Comparison of ENCODE assay signal across 8 cellular contexts in genomic region chr6:144335914-144336313, GRCh38. TPM values are rescaled to one million over a fixed set of nuclear protein-coding genes. Genes with fewer than 3 reads are reported as not detected.
DNase-seq lines count a peak whose midpoint lies in the region; ATAC-seq and TF ChIP-seq lines count a peak whose summit lies in the region.

No MANE protein-coding gene starts in this region.

- ATAC-seq in GM18868 (IDR thresholded peaks at IDR 0.05; ENCODE audit: unreplicated experiment) (peak; percentile 71), HG02759 (IDR thresholded peaks at IDR 0.05; ENCODE audit: unreplicated experiment) (peak; percentile 71), RWPE2 (ENCODE audit: low read depth) (peak; percentile 72), SK-N-SH treated with all-trans-retinoic acid at 6 μM for 48 hours (no peak)
- peak; percentile 77 to 86 for ATAC-seq in natural killer cell treated with Interleukin-12 subunit alpha and Interleukin-12 subunit beta and Interleukin-15 and Interleukin-18, amount 100 ng/mL, for 72 hours

- no peak for DNase-seq in RWPE2 (ENCODE audit: low spot score)
- peak; percentile 78 for DNase-seq in natural killer cell treated with Interleukin-12 subunit alpha and Interleukin-12 subunit beta and Interleukin-15 and Interleukin-18, amount 100 ng/mL, for 72 hours (ENCODE audit: low spot score)
- no peak for DNase-seq in HuH-7.5 (ENCODE audit: low spot score)
- no peak for DNase-seq in AG08396 (ENCODE audit: low spot score)
- DNase-seq in NCI-H2029 (lab: John Stamatoyannopoulos, UW), result no peak

- peak overlapping the region; percentile 91 to 98 for H3K27ac Mint-ChIP-seq in natural killer cell treated with Interleukin-12 subunit alpha and Interleukin-12 subunit beta and Interleukin-15 and Interleukin-18, amount 100 ng/mL, for 72 hours

- no peaks in the 10 kb centered on the region for H3K27me3 ChIP-seq in RWPE2 (ENCODE audit: insufficient read depth, poor library complexity, severe bottlenecking)

- H3K27me3 Mint-ChIP-seq in natural killer cell treated with Interleukin-12 subunit alpha and Interleukin-12 subunit beta and Interleukin-15 and Interleukin-18, amount 100 ng/mL, for 72 hours, result no peaks in the 10 kb centered on the region

- H3K36me3 ChIP-seq in RWPE2 (ENCODE audit: low read depth), result no peaks in the 10 kb centered on the region

- peaks cover 67 to 81% of the 10 kb centered on the region in 2 donors for H3K4me1 Mint-ChIP-seq in natural killer cell treated with Interleukin-12 subunit alpha and Interleukin-12 subunit beta and Interleukin-15 and Interleukin-18, amount 100 ng/mL, for 72 hours (ENCODE audit: low read depth in 2 of 2)

- H3K4me3 Mint-ChIP-seq in natural killer cell treated with Interleukin-12 subunit alpha and Interleukin-12 subunit beta and Interleukin-15 and Interleukin-18, amount 100 ng/mL, for 72 hours, result peak overlapping the region; percentile 91

- H3K36me3 Mint-ChIP-seq in natural killer cell treated with Interleukin-12 subunit alpha and Interleukin-12 subunit beta and Interleukin-15 and Interleukin-18, amount 100 ng/mL, for 72 hours, result no peaks in the 10 kb centered on the region

- H3K4me3 ChIP-seq in RWPE2 (ENCODE audit: severe bottlenecking), result no peak overlapping the region

- TF ChIP-seq CTCF in RWPE2 (IDR thresholded peaks at IDR 0.05; ENCODE audit: poor library complexity, severe bottlenecking), result no peak

- no peak overlapping the region for H3K27ac ChIP-seq in RWPE2 (ENCODE audit: poor library complexity, severe bottlenecking)

- no peaks in the 10 kb centered on the region for H3K9me3 ChIP-seq in RWPE2 (ENCODE audit: severe bottlenecking)

- H3K4me1 ChIP-seq in RWPE2 (ENCODE audit: insufficient read depth, poor library complexity, severe bottlenecking), result peaks cover 21% of the 10 kb centered on the region

- no peaks in the 10 kb centered on the region for H3K9me3 Mint-ChIP-seq in natural killer cell treated with Interleukin-12 subunit alpha and Interleukin-12 subunit beta and Interleukin-15 and Interleukin-18, amount 100 ng/mL, for 72 hours

TF ChIP-seq in SK-N-SH treated with all-trans-retinoic acid at 6 μM for 48 hours, 23 proteins besides CTCF, POLR2A, EP300 and RAD21:
- no peak for TF ChIP-seq RARB (CRISPR knock-in tag; IDR thresholded peaks at IDR 0.05)
- TF ChIP-seq GLIS3 (CRISPR knock-in tag; IDR thresholded peaks at IDR 0.05), result no peak

RNA-seq across cellular contexts. Expression of gene UTRN, which starts 50.8 kb away (rescaled TPM):
- 100 to 1,000 TPM; 174 to 219 TPM for total RNA-seq in natural killer cell treated with Interleukin-12 subunit alpha and Interleukin-12 subunit beta and Interleukin-15 and Interleukin-18, amount 100 ng/mL, for 72 hours
